Comparison of ENCODE assay signal across 13 cellular contexts in genomic region chr1:116915182-116915611, GRCh38. TPM values are rescaled to one million over a fixed set of nuclear protein-coding genes. Genes with fewer than 3 reads are reported as not detected.
DNase-seq lines count a peak whose midpoint lies in the region; ATAC-seq and TF ChIP-seq lines count a peak whose summit lies in the region.
"Had no signal": no experiment of that assay in that cellular context is flagged by ENCODE, and none has a peak within 500 bp of the region (broad histone marks: within the 10 kb centered on the region; RNA-seq: fewer than 3 reads in every experiment).

No MANE protein-coding gene starts in this region.

- H3K27ac ChIP-seq in esophagus squamous epithelium (peak overlapping the region; percentile 77 to 83 (median 81)), uterus (peak overlapping the region; percentile 17 to 58)
- peak overlapping the region; percentile 5 for H3K27ac ChIP-seq in naive thymus-derived CD4-positive, alpha-beta T cell (ENCODE audit: low read depth, low read length)

- CTCF ChIA-PET in naive thymus-derived CD4-positive, alpha-beta T cell (lab: Charles Lee) = interaction anchor here (0.7 to 1.5 kb wide), 5 partner anchors 13 to 190 kb away, joined by 3 to 5 read pairs (median 3); no protein-coding TSS in a partner anchor

- H3K9me3 ChIP-seq in esophagus squamous epithelium = no peaks in the 10 kb centered on the region
- no peaks in the 10 kb centered on the region for H3K9me3 ChIP-seq in naive thymus-derived CD4-positive, alpha-beta T cell (ENCODE audit: control insufficient read depth in 2 of 3, low read length in 3 of 3)
- no peaks in the 10 kb centered on the region for H3K9me3 ChIP-seq in uterus
- H3K9me3 ChIP-seq: SK-N-SH had no signal

- no peaks in the 10 kb centered on the region for H3K27me3 ChIP-seq in esophagus squamous epithelium
- no peaks in the 10 kb centered on the region for H3K27me3 ChIP-seq in naive thymus-derived CD4-positive, alpha-beta T cell (ENCODE audit: control insufficient read depth in 2 of 2, insufficient read depth in 2 of 2, low read length in 2 of 2)
- no peaks in the 10 kb centered on the region for H3K27me3 ChIP-seq in uterus

- TF ChIP-seq POLR2A in esophagus squamous epithelium (IDR thresholded peaks at IDR 0.05) = peak in 1 of 4 donors; percentile 20
- TF ChIP-seq POLR2A in uterus (IDR thresholded peaks at IDR 0.05) = no peak

- H3K4me3 ChIP-seq in esophagus squamous epithelium = peak overlapping the region in 3 of 4 donors; percentile 21 to 55 (median 22)
- peak overlapping the region; percentile 42 for H3K4me3 ChIP-seq in naive thymus-derived CD4-positive, alpha-beta T cell (ENCODE audit: low read length)
- H3K4me3 ChIP-seq in uterus = peak overlapping the region in 1 of 2 donors; percentile 17

- H3K9me3 Mint-ChIP-seq in activated naive CD4-positive, alpha-beta T cell treated with anti-CD3 and anti-CD28 coated beads, Interleukin-2, amount 50 U/mL, for 24 hours = no peaks in the 10 kb centered on the region
- no peaks in the 10 kb centered on the region for H3K9me3 Mint-ChIP-seq in naive thymus-derived CD4-positive, alpha-beta T cell
- H3K9me3 Mint-ChIP-seq: natural killer cell; stimulated activated naive B cell treated with anti-CD40 and anti-IgM and Interleukin-4, amounts not matched to agents 10 μg/mL and 1 μg/mL and 100 μg/mL, for 72 hours had no signal

- DNase-seq in activated naive CD4-positive, alpha-beta T cell (lab: John Stamatoyannopoulos, UW) = no peak
- DNase-seq in esophagus squamous epithelium (lab: John Stamatoyannopoulos, UW) = no peak
- peak in 4 of 9 donors; percentile 9 to 30 (median 14) for DNase-seq in naive thymus-derived CD4-positive, alpha-beta T cell
- peak; percentile 38 to 45 for DNase-seq in uterus
- no peak for DNase-seq in stimulated activated naive CD4-positive, alpha-beta T cell (lab: John Stamatoyannopoulos, UW)
- DNase-seq: activated naive CD4-positive, alpha-beta T cell treated with Interleukin-2 at 50 U/mL for 16 hours; effector memory CD4-positive, alpha-beta T cell; natural killer cell; SK-N-SH; stimulated activated naive B cell treated with anti-CD40 and anti-IgM and Interleukin-4, amounts not matched to agents 10 μg/mL and 1 μg/mL and 100 μg/mL, for 72 hours had no signal

- no peaks in the 10 kb centered on the region for H3K27me3 Mint-ChIP-seq in activated naive CD4-positive, alpha-beta T cell treated with anti-CD3 and anti-CD28 coated beads, Interleukin-2, amount 50 U/mL, for 24 hours
- H3K27me3 Mint-ChIP-seq in naive thymus-derived CD4-positive, alpha-beta T cell = no peaks in the 10 kb centered on the region
- H3K27me3 Mint-ChIP-seq: stimulated activated naive B cell treated with anti-CD40 and anti-IgM and Interleukin-4, amounts not matched to agents 10 μg/mL and 1 μg/mL and 100 μg/mL, for 72 hours had no signal

- H3K4me1 ChIP-seq in esophagus squamous epithelium (peaks cover 37 to 95% (median 77%) of the 10 kb centered on the region in 3 donors), uterus (no peaks in the 10 kb centered on the region)
- H3K4me1 ChIP-seq in naive thymus-derived CD4-positive, alpha-beta T cell (ENCODE audit: control insufficient read depth in 2 of 2, insufficient read depth in 2 of 2, low read length in 2 of 2) = peaks cover 0 to 34% of the 10 kb centered on the region in 2 donors

- H3K36me3 Mint-ChIP-seq in activated naive CD4-positive, alpha-beta T cell treated with anti-CD3 and anti-CD28 coated beads, Interleukin-2, amount 50 U/mL, for 24 hours = no peaks in the 10 kb centered on the region
- no peaks in the 10 kb centered on the region for H3K36me3 Mint-ChIP-seq in naive thymus-derived CD4-positive, alpha-beta T cell
- H3K36me3 Mint-ChIP-seq: natural killer cell; stimulated activated naive B cell treated with anti-CD40 and anti-IgM and Interleukin-4, amounts not matched to agents 10 μg/mL and 1 μg/mL and 100 μg/mL, for 72 hours had no signal

- ATAC-seq in naive thymus-derived CD4-positive, alpha-beta T cell = no peak
- ATAC-seq in HG03139 (IDR thresholded peaks at IDR 0.05; ENCODE audit: unreplicated experiment) = no peak
- ATAC-seq in GM19324 (IDR thresholded peaks at IDR 0.05; ENCODE audit: low FRiP score, unreplicated experiment) = no peak
- ATAC-seq: natural killer cell; stimulated activated naive B cell treated with anti-CD40 and anti-IgM and Interleukin-4, amounts not matched to agents 10 μg/mL and 1 μg/mL and 100 μg/mL, for 72 hours had no signal

- POLR2A ChIA-PET in naive thymus-derived CD4-positive, alpha-beta T cell (lab: Charles Lee) = interaction anchor here (0.6 to 1.1 kb wide), 4 partner anchors 20 to 664 kb away, joined by 3 to 4 read pairs (median 3); no protein-coding TSS in a partner anchor

- 10 to 34% methylated on average over 3 of the region's 3 CpGs for WGBS in esophagus squamous epithelium, 2 donors

- TF ChIP-seq CTCF in esophagus squamous epithelium (IDR thresholded peaks at IDR 0.05) (no peak), uterus (IDR thresholded peaks at IDR 0.05) (no peak)

- H3K36me3 ChIP-seq in esophagus squamous epithelium (no peaks in the 10 kb centered on the region), uterus (no peaks in the 10 kb centered on the region)
- H3K36me3 ChIP-seq in naive thymus-derived CD4-positive, alpha-beta T cell (ENCODE audit: control insufficient read depth in 2 of 3, insufficient read depth in 3 of 3, low read length in 3 of 3) = no peaks in the 10 kb centered on the region

- H3K27ac Mint-ChIP-seq in activated naive CD4-positive, alpha-beta T cell treated with anti-CD3 and anti-CD28 coated beads, Interleukin-2, amount 50 U/mL, for 24 hours = peak overlapping the region; percentile 42
- H3K27ac Mint-ChIP-seq in naive thymus-derived CD4-positive, alpha-beta T cell = peak overlapping the region in 7 of 9 donors; percentile 4 to 85 (median 71)
- H3K27ac Mint-ChIP-seq: natural killer cell; stimulated activated naive B cell treated with anti-CD40 and anti-IgM and Interleukin-4, amounts not matched to agents 10 μg/mL and 1 μg/mL and 100 μg/mL, for 72 hours had no signal

- H3K4me1 Mint-ChIP-seq in activated naive CD4-positive, alpha-beta T cell treated with anti-CD3 and anti-CD28 coated beads, Interleukin-2, amount 50 U/mL, for 24 hours = peaks cover 4% of the 10 kb centered on the region
- H3K4me1 Mint-ChIP-seq in naive thymus-derived CD4-positive, alpha-beta T cell = peaks cover 0 to 16% (median 3%) of the 10 kb centered on the region in 7 donors
- H3K4me1 Mint-ChIP-seq: natural killer cell; stimulated activated naive B cell treated with anti-CD40 and anti-IgM and Interleukin-4, amounts not matched to agents 10 μg/mL and 1 μg/mL and 100 μg/mL, for 72 hours had no signal

- intact Hi-C loops in esophagus squamous epithelium (cut with DNase I) = no loop called here
- intact Hi-C loops in naive thymus-derived CD4-positive, alpha-beta T cell (cut with micrococcal nuclease) = loop anchor here (2.0 kb wide), 2 partner anchors 16 to 20 kb away; no protein-coding TSS in a partner anchor
- intact Hi-C loops in uterus (cut with DNase I; ENCODE audit: low total_unique reads) = no loop called here

- peak overlapping the region; percentile 71 for H3K4me3 Mint-ChIP-seq in activated naive CD4-positive, alpha-beta T cell treated with anti-CD3 and anti-CD28 coated beads, Interleukin-2, amount 50 U/mL, for 24 hours
- H3K4me3 Mint-ChIP-seq in naive thymus-derived CD4-positive, alpha-beta T cell = peak overlapping the region in 7 of 10 donors; percentile 13 to 85 (median 81)
- H3K4me3 Mint-ChIP-seq: natural killer cell; stimulated activated naive B cell treated with anti-CD40 and anti-IgM and Interleukin-4, amounts not matched to agents 10 μg/mL and 1 μg/mL and 100 μg/mL, for 72 hours had no signal

RNA-seq across cellular contexts. Expression of gene PTGFRN, which starts 5.5 kb away (rescaled TPM):
- total RNA-seq in esophagus squamous epithelium = 10 to 100 TPM; 40.6 to 68.7 (median 56.0) TPM
- total RNA-seq in naive thymus-derived CD4-positive, alpha-beta T cell = 1 to 10 TPM in 4 of 5 experiments, under 1 TPM in 1; 1.00 to 5.6 (median 1.5) TPM
- 1 to 10 TPM in 1 of 2 donors, under 1 TPM in 1; 0.22 to 1.0 TPM for polyA plus RNA-seq in naive thymus-derived CD4-positive, alpha-beta T cell
- total RNA-seq in uterus = 100 to 1,000 TPM in 2 of 4 donors, 10 to 100 TPM in 2; 32.4 to 134 (median 88.8) TPM

Comparison
In these comparisons a context has a peak if more than half of its experiments do, and no peak if none do; other contexts are left out.
1. DNase-seq: peak in uterus (2 of 2); none in activated naive CD4-positive, alpha-beta T cell (0 of 4), esophagus squamous epithelium (single experiment) and stimulated activated naive CD4-positive, alpha-beta T cell (0 of 6).
2. H3K27ac ChIP-seq: peak in every context shown above with its lines; median percentile 81 in esophagus squamous epithelium; 38 in uterus; 5 in naive thymus-derived CD4-positive, alpha-beta T cell.
3. RNA of gene PTGFRN, which starts 5.5 kb away (total RNA-seq): 32.4 to 134 TPM in uterus and 40.6 to 68.7 TPM in esophagus squamous epithelium; 1.00 to 5.6 TPM in naive thymus-derived CD4-positive, alpha-beta T cell; every median in the first group is over 4 times any median in the second.
4. intact Hi-C loops: an anchor here in naive thymus-derived CD4-positive, alpha-beta T cell (2.0 kb wide); none called in esophagus squamous epithelium and uterus.